1 cellular context compared by ENCODE assay signal in genomic region chr18:58139627-58140026, GRCh38.
TF ChIP-seq lines count a peak whose summit lies in the region.

No MANE protein-coding gene starts in this region.

TF ChIP-seq in H1, 55 proteins besides CTCF, POLR2A, EP300 and RAD21:
- TF ChIP-seq CREB1 (IDR thresholded peaks at IDR 0.05) (no peak), TAF7 (optimal IDR thresholded peaks at IDR 0.05; ENCODE audit: borderline replicate concordance, low read depth, low read length) (no peak), SP2 (IDR thresholded peaks at IDR 0.05; ENCODE audit: low read length) (no peak), SIX5 (IDR thresholded peaks at IDR 0.05; ENCODE audit: low read depth, low read length) (no peak), ATF3 (IDR thresholded peaks at IDR 0.05; ENCODE audit: insufficient read depth, low read depth, low read length) (no peak), SP4 (IDR thresholded peaks at IDR 0.05; ENCODE audit: low read length) (no peak), ZNF274 (IDR thresholded peaks at IDR 0.05; ENCODE audit: borderline replicate concordance, extremely low read depth, low read length) (no peak), RFX5 (IDR thresholded peaks at IDR 0.05; ENCODE audit: borderline replicate concordance, low read depth, low read length) (no peak), POLR2AphosphoS5 (IDR thresholded peaks at IDR 0.05; ENCODE audit: low read depth, low read length) (no peak), HDAC6 (IDR thresholded peaks at IDR 0.05; ENCODE audit: low read depth, low read length) (no peak), E2F6 (IDR thresholded peaks at IDR 0.05) (no peak), SRF (IDR thresholded peaks at IDR 0.05; ENCODE audit: low read depth, low read length) (no peak), TEAD4 (IDR thresholded peaks at IDR 0.05; ENCODE audit: low read depth, low read length) (no peak), CBX5 (IDR thresholded peaks at IDR 0.05; ENCODE audit: low read depth, low read length) (no peak), JUND (IDR thresholded peaks at IDR 0.05; ENCODE audit: low read length) (no peak), CHD2 (IDR thresholded peaks at IDR 0.05; ENCODE audit: low read length) (no peak), HDAC2 (IDR thresholded peaks at IDR 0.05; ENCODE audit: borderline replicate concordance in 1 of 2, low read depth in 2 of 2, low read length in 2 of 2) (no peak)
- TF ChIP-seq, protein P1, sequence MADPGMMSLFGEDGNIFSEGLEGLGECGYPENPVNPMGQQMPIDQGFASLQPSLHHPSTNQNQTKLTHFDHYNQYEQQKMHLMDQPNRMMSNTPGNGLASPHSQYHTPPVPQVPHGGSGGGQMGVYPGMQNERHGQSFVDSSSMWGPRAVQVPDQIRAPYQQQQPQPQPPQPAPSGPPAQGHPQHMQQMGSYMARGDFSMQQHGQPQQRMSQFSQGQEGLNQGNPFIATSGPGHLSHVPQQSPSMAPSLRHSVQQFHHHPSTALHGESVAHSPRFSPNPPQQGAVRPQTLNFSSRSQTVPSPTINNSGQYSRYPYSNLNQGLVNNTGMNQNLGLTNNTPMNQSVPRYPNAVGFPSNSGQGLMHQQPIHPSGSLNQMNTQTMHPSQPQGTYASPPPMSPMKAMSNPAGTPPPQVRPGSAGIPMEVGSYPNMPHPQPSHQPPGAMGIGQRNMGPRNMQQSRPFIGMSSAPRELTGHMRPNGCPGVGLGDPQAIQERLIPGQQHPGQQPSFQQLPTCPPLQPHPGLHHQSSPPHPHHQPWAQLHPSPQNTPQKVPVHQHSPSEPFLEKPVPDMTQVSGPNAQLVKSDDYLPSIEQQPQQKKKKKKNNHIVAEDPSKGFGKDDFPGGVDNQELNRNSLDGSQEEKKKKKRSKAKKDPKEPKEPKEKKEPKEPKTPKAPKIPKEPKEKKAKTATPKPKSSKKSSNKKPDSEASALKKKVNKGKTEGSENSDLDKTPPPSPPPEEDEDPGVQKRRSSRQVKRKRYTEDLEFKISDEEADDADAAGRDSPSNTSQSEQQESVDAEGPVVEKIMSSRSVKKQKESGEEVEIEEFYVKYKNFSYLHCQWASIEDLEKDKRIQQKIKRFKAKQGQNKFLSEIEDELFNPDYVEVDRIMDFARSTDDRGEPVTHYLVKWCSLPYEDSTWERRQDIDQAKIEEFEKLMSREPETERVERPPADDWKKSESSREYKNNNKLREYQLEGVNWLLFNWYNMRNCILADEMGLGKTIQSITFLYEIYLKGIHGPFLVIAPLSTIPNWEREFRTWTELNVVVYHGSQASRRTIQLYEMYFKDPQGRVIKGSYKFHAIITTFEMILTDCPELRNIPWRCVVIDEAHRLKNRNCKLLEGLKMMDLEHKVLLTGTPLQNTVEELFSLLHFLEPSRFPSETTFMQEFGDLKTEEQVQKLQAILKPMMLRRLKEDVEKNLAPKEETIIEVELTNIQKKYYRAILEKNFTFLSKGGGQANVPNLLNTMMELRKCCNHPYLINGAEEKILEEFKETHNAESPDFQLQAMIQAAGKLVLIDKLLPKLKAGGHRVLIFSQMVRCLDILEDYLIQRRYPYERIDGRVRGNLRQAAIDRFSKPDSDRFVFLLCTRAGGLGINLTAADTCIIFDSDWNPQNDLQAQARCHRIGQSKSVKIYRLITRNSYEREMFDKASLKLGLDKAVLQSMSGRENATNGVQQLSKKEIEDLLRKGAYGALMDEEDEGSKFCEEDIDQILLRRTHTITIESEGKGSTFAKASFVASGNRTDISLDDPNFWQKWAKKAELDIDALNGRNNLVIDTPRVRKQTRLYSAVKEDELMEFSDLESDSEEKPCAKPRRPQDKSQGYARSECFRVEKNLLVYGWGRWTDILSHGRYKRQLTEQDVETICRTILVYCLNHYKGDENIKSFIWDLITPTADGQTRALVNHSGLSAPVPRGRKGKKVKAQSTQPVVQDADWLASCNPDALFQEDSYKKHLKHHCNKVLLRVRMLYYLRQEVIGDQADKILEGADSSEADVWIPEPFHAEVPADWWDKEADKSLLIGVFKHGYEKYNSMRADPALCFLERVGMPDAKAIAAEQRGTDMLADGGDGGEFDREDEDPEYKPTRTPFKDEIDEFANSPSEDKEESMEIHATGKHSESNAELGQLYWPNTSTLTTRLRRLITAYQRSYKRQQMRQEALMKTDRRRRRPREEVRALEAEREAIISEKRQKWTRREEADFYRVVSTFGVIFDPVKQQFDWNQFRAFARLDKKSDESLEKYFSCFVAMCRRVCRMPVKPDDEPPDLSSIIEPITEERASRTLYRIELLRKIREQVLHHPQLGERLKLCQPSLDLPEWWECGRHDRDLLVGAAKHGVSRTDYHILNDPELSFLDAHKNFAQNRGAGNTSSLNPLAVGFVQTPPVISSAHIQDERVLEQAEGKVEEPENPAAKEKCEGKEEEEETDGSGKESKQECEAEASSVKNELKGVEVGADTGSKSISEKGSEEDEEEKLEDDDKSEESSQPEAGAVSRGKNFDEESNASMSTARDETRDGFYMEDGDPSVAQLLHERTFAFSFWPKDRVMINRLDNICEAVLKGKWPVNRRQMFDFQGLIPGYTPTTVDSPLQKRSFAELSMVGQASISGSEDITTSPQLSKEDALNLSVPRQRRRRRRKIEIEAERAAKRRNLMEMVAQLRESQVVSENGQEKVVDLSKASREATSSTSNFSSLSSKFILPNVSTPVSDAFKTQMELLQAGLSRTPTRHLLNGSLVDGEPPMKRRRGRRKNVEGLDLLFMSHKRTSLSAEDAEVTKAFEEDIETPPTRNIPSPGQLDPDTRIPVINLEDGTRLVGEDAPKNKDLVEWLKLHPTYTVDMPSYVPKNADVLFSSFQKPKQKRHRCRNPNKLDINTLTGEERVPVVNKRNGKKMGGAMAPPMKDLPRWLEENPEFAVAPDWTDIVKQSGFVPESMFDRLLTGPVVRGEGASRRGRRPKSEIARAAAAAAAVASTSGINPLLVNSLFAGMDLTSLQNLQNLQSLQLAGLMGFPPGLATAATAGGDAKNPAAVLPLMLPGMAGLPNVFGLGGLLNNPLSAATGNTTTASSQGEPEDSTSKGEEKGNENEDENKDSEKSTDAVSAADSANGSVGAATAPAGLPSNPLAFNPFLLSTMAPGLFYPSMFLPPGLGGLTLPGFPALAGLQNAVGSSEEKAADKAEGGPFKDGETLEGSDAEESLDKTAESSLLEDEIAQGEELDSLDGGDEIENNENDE (IDR thresholded peaks at IDR 0.05; ENCODE audit: insufficient replicate concordance, low read length): no peak
